In genomic region chr19:7326105-7326877, GRCh38 we compare ENCODE assay signal across 10 cellular contexts. TPM values are rescaled to one million over a fixed set of nuclear protein-coding genes. Genes with fewer than 3 reads are reported as not detected.
A peak's percentile ranks its signal among the peaks of the same experiment; 100 is the strongest.
DNase-seq lines count a peak whose midpoint lies in the region; ATAC-seq, FAIRE-seq and TF ChIP-seq lines count a peak whose summit lies in the region.
"Had no signal": no experiment of that assay in that cellular context is flagged by ENCODE, and none has a peak within 500 bp of the region (broad histone marks: within the 10 kb centered on the region; RNA-seq: fewer than 3 reads in every experiment).

No MANE protein-coding gene starts in this region.

- H3K9ac ChIP-seq in endothelial cell of umbilical vein (replicated peaks; ENCODE audit: extremely low read depth, insufficient read depth, low read length), result no peak overlapping the region

- no peaks in the 10 kb centered on the region for H3K27me3 Mint-ChIP-seq in type B pancreatic cell
- H3K27me3 Mint-ChIP-seq: stimulated activated naive CD8-positive, alpha-beta T cell treated with anti-CD3 and anti-CD28 coated beads, Interleukin-15, amount 100 ng/mL, for 72 hours had no signal

- CTCF ChIA-PET in endothelial cell of umbilical vein (lab: Charles Lee), result interaction anchor here (1.0 to 2.5 kb wide), 7 partner anchors 9 to 224 kb away, joined by 3 to 18 read pairs (median 4); partner anchors contain the start of gene INSR

- DNase-seq in stimulated activated CD4-positive, alpha-beta T cell treated with anti-CD3 and anti-CD28 coated beads, Interleukin-2, amount 100 ng/mL, for 24 hours, result peak; percentile 53 to 57
- DNase-seq in stimulated activated CD4-positive, alpha-beta T cell treated with anti-CD3 and anti-CD28 coated beads, Interleukin-4, amount 100 ng/mL, for 1 hour, result no peak
- peak; percentile 27 for DNase-seq in SK-MEL-5 (ENCODE audit: low read depth, low spot score)
- DNase-seq in endothelial cell of umbilical vein (ENCODE audit: low read depth, low spot score), result peak; percentile 22
- DNase-seq in type B pancreatic cell (ENCODE audit: extremely low spot score, unreplicated experiment), result no peak
- no peak for DNase-seq in SHP77 (lab: John Stamatoyannopoulos, UW)
- DNase-seq: left lung had no signal

- dilution Hi-C loops in endothelial cell of umbilical vein (cut with MboI; ENCODE audit: extremely low pct_ligation_motif_present, low sequenced_read_pairs), result no loop called here

- in situ Hi-C loops in SK-MEL-5 (cut with HindIII; ENCODE audit: low pct_unique_long_range_greater_than_20kb, low sequenced_read_pairs), result no loop called here

- H3K27me3 ChIP-seq in endothelial cell of umbilical vein (ENCODE audit: control insufficient read depth in 2 of 2, insufficient read depth in 2 of 2, low read length in 2 of 2), result no peaks in the 10 kb centered on the region
- H3K27me3 ChIP-seq: left lung had no signal

- no peak overlapping the region for H3K27ac Mint-ChIP-seq in type B pancreatic cell
- H3K27ac Mint-ChIP-seq: stimulated activated naive CD8-positive, alpha-beta T cell treated with anti-CD3 and anti-CD28 coated beads, Interleukin-15, amount 100 ng/mL, for 72 hours had no signal

- no peak overlapping the region for H3K4me2 ChIP-seq in endothelial cell of umbilical vein (ENCODE audit: insufficient read depth, low read length)

- POLR2A ChIA-PET in endothelial cell of umbilical vein (lab: Charles Lee), result interaction anchor here (0.6 kb wide), 1 partner anchor 141 kb away, joined by 6 read pairs; no protein-coding TSS in a partner anchor

- no peaks in the 10 kb centered on the region for H3K4me1 Mint-ChIP-seq in type B pancreatic cell (ENCODE audit: unreplicated experiment)
- H3K4me1 Mint-ChIP-seq: stimulated activated naive CD8-positive, alpha-beta T cell treated with anti-CD3 and anti-CD28 coated beads, Interleukin-15, amount 100 ng/mL, for 72 hours had no signal

- no peaks in the 10 kb centered on the region for H4K20me1 ChIP-seq in endothelial cell of umbilical vein (replicated peaks; ENCODE audit: control insufficient read depth, extremely low read depth, insufficient read depth, low read length)

- ATAC-seq in HG02571 (IDR thresholded peaks at IDR 0.05; ENCODE audit: unreplicated experiment) (no peak), HG02884 (IDR thresholded peaks at IDR 0.05; ENCODE audit: unreplicated experiment) (no peak)
- ATAC-seq: left lung; stimulated activated naive CD8-positive, alpha-beta T cell treated with anti-CD3 and anti-CD28 coated beads, Interleukin-15, amount 100 ng/mL, for 72 hours had no signal

- H2AFZ ChIP-seq in endothelial cell of umbilical vein (ENCODE audit: low read depth, low read length), result no peak overlapping the region

- no peak overlapping the region for H3K4me3 Mint-ChIP-seq in type B pancreatic cell
- H3K4me3 Mint-ChIP-seq: stimulated activated naive CD8-positive, alpha-beta T cell treated with anti-CD3 and anti-CD28 coated beads, Interleukin-15, amount 100 ng/mL, for 72 hours had no signal

- no peaks in the 10 kb centered on the region for H3K36me3 Mint-ChIP-seq in type B pancreatic cell

- TF ChIP-seq CTCF in endothelial cell of umbilical vein (IDR thresholded peaks at IDR 0.05; ENCODE audit: extremely low read depth in 1 of 2, insufficient read depth in 1 of 2, low read depth in 1 of 2, low read length in 2 of 2) (peak; percentile 25 to 30), type B pancreatic cell (conservative IDR thresholded peaks at IDR 0.05) (peak; percentile 61)

- no peak overlapping the region for H3K27ac ChIP-seq in endothelial cell of umbilical vein (ENCODE audit: insufficient read depth, low read depth, low read length)
- H3K27ac ChIP-seq: left lung had no signal

- intact Hi-C loops in endothelial cell of umbilical vein (cut with micrococcal nuclease), result no loop called here

- no peaks in the 10 kb centered on the region for H3K9me1 ChIP-seq in endothelial cell of umbilical vein (replicated peaks; ENCODE audit: control insufficient read depth, extremely low read depth, insufficient read depth, low read length)

- no peaks in the 10 kb centered on the region for H3K9me3 ChIP-seq in endothelial cell of umbilical vein (replicated peaks; ENCODE audit: control insufficient read depth, insufficient read depth, low read length)

- no peaks in the 10 kb centered on the region for H3K79me2 ChIP-seq in endothelial cell of umbilical vein (ENCODE audit: control insufficient read depth, insufficient read depth, low read length)

- BruUV-seq in endothelial cell of umbilical vein (replicated peaks; lab: Mats Ljungman, UMichigan), result no TSS peak

- no peaks in the 10 kb centered on the region for H3K4me1 ChIP-seq in endothelial cell of umbilical vein (ENCODE audit: control insufficient read depth, extremely low read depth, insufficient read depth, low read length)
- H3K4me1 ChIP-seq: left lung had no signal

- H3K9me3 Mint-ChIP-seq in type B pancreatic cell, result peaks cover 6% of the 10 kb centered on the region

- H3K4me3 ChIP-seq in endothelial cell of umbilical vein (replicated peaks in 1 of 3; ENCODE audit: insufficient read depth in 1 of 3, low read depth in 1 of 3, low read length in 3 of 3), result no peak overlapping the region
- H3K4me3 ChIP-seq: left lung had no signal

- no peak for TF ChIP-seq POLR2A in endothelial cell of umbilical vein (IDR thresholded peaks at IDR 0.05; ENCODE audit: low read depth, low read length)

- no peak for FAIRE-seq in endothelial cell of umbilical vein (lab: Jason Lieb, UNC)

- no peaks in the 10 kb centered on the region for H3K36me3 ChIP-seq in endothelial cell of umbilical vein (ENCODE audit: control insufficient read depth in 2 of 2, extremely low read depth in 1 of 2, insufficient read depth in 2 of 2, low read length in 2 of 2)
- H3K36me3 ChIP-seq: left lung had no signal

TF ChIP-seq in endothelial cell of umbilical vein, 7 proteins besides CTCF, POLR2A, EP300 and RAD21:
- no peak for TF ChIP-seq MYC (IDR thresholded peaks at IDR 0.05; ENCODE audit: low read depth, low read length)
- TF ChIP-seq, protein P1, sequence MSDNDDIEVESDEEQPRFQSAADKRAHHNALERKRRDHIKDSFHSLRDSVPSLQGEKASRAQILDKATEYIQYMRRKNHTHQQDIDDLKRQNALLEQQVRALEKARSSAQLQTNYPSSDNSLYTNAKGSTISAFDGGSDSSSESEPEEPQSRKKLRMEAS (IDR thresholded peaks at IDR 0.05; ENCODE audit: insufficient read depth, insufficient read length), result no peak
- TF ChIP-seq POLR2AphosphoS5 (IDR thresholded peaks at IDR 0.05; ENCODE audit: insufficient read depth, low read depth, low read length), result no peak
- no peak for TF ChIP-seq GATA2 (IDR thresholded peaks at IDR 0.05; ENCODE audit: insufficient read depth, insufficient read length, low read depth, low read length)
- no peak for TF ChIP-seq EZH2 (IDR thresholded peaks at IDR 0.05; ENCODE audit: borderline replicate concordance, low read depth, low read length, severe bottlenecking)
- TF ChIP-seq FOS (IDR thresholded peaks at IDR 0.05; ENCODE audit: borderline replicate concordance, insufficient read depth, low read length), result no peak
- TF ChIP-seq JUN (IDR thresholded peaks at IDR 0.05; ENCODE audit: borderline replicate concordance, insufficient read depth, insufficient read length, low read depth), result no peak
TF ChIP-seq in endothelial cell of umbilical vein: peak in this region for 0.

RNA-seq across cellular contexts. Expression of gene ARHGEF18, which starts 22.4 kb away (rescaled TPM):
- total RNA-seq in SK-MEL-5 (2014; rRNA removed; shearing (Covaris generic)), result 19.9 and 20.1 TPM in 2 replicates
- 22.7 and 29.2 TPM in 2 replicates for polyA plus RNA-seq in SK-MEL-5 (2015; cell fraction: cytosol; rRNA removed)
- 19.8 and 30.1 TPM in 2 replicates for polyA plus RNA-seq in SK-MEL-5 (2015; cell fraction: nucleus; rRNA removed)
- total RNA-seq in endothelial cell of umbilical vein, result 24.3 and 30.7 TPM in 2 replicates
- polyA plus RNA-seq in endothelial cell of umbilical vein, result 10.5 and 12.1 TPM in 2 replicates
- polyA plus RNA-seq in endothelial cell of umbilical vein (2011; cell fraction: cytosol; rRNA removed), result 8.6 and 9.9 TPM in 2 replicates
- polyA plus RNA-seq in endothelial cell of umbilical vein (2011; cell fraction: nucleus; rRNA removed), result 21.2 and 22.8 TPM in 2 replicates
- polyA plus RNA-seq in endothelial cell of umbilical vein (2012), result 17.2 and 25.3 TPM in 2 replicates
- 10.1 and 13.4 TPM in 2 replicates for polyA minus RNA-seq in endothelial cell of umbilical vein
- 11.0 TPM for polyA minus RNA-seq in endothelial cell of umbilical vein (2011; cell fraction: cytosol; rRNA and poly(A)+ RNA removed)
- polyA minus RNA-seq in endothelial cell of umbilical vein (2011; cell fraction: nucleus; rRNA and poly(A)+ RNA removed), result 10.8 and 15.3 TPM in 2 replicates
- total RNA-seq in type B pancreatic cell (ENCODE audit: low replicate concordance), result 40.9 and 44.1 TPM in 2 replicates

RNA-seq across cellular contexts. Expression of gene INSR, which starts 32.1 kb away (rescaled TPM):
- total RNA-seq in SK-MEL-5 (2014; rRNA removed; shearing (Covaris generic)), result 10.7 and 11.3 TPM in 2 replicates
- 6.4 and 12.3 TPM in 2 replicates for polyA plus RNA-seq in SK-MEL-5 (2015; cell fraction: cytosol; rRNA removed)
- 8.4 and 10.7 TPM in 2 replicates for polyA plus RNA-seq in SK-MEL-5 (2015; cell fraction: nucleus; rRNA removed)
- 19.5 and 20.8 TPM in 2 replicates for total RNA-seq in endothelial cell of umbilical vein
- polyA plus RNA-seq in endothelial cell of umbilical vein, result 4.9 and 5.2 TPM in 2 replicates
- 2.9 and 3.4 TPM in 2 replicates for polyA plus RNA-seq in endothelial cell of umbilical vein (2011; cell fraction: cytosol; rRNA removed)
- 14.4 and 14.5 TPM in 2 replicates for polyA plus RNA-seq in endothelial cell of umbilical vein (2011; cell fraction: nucleus; rRNA removed)
- 3.4 and 3.7 TPM in 2 replicates for polyA plus RNA-seq in endothelial cell of umbilical vein (2012)
- 45.0 and 58.0 TPM in 2 replicates for polyA minus RNA-seq in endothelial cell of umbilical vein
- polyA minus RNA-seq in endothelial cell of umbilical vein (2011; cell fraction: cytosol; rRNA and poly(A)+ RNA removed), result 6.7 TPM
- 31.4 and 32.0 TPM in 2 replicates for polyA minus RNA-seq in endothelial cell of umbilical vein (2011; cell fraction: nucleus; rRNA and poly(A)+ RNA removed)
- 33.7 and 55.3 TPM in 2 replicates for total RNA-seq in type B pancreatic cell (ENCODE audit: low replicate concordance)

Comparison
In these comparisons a context has a peak if more than half of its experiments do, and no peak if none do; other contexts are left out.
1. DNase-seq: peak in stimulated activated CD4-positive, alpha-beta T cell treated with anti-CD3 and anti-CD28 coated beads, Interleukin-2, amount 100 ng/mL, for 24 hours (2 of 2), SK-MEL-5 (single experiment) and endothelial cell of umbilical vein (single experiment); none in stimulated activated CD4-positive, alpha-beta T cell treated with anti-CD3 and anti-CD28 coated beads, Interleukin-4, amount 100 ng/mL, for 1 hour (single experiment), type B pancreatic cell (single experiment) and SHP77 (0 of 2).